Comparison of ENCODE assay signal across 23 cellular contexts in genomic region chr4:78014889-78015886, GRCh38. TPM values are rescaled to one million over a fixed set of nuclear protein-coding genes. Genes with fewer than 3 reads are reported as not detected.
A peak's percentile ranks its signal among the peaks of the same experiment; 100 is the strongest.
DNase-seq lines count a peak whose midpoint lies in the region; ATAC-seq and TF ChIP-seq lines count a peak whose summit lies in the region.
"Had no signal": no experiment of that assay in that cellular context is flagged by ENCODE, and none has a peak within 500 bp of the region (broad histone marks: within the 10 kb centered on the region; RNA-seq: fewer than 3 reads in every experiment).

No MANE protein-coding gene starts in this region.

- H3K4me3 ChIP-seq in hepatocyte (no peak overlapping the region), PC-9 (no peak overlapping the region)
- H3K4me3 ChIP-seq: BLaER1, colonic mucosa, vagina had no signal

- DNase-seq in DMS53 (lab: John Stamatoyannopoulos, UW) (peak; percentile 87), NCI-H1417 treated with DMSO at 0.1 percent for 48 hours (lab: John Stamatoyannopoulos, UW) (peak; percentile 6), NCI-H345 treated with DMSO at 0.1 percent for 48 hours (lab: John Stamatoyannopoulos, UW; ENCODE audit: unreplicated experiment) (peak; percentile 73), hepatocyte (ENCODE audit: low spot score) (no peak), PC-9 (no peak), iPS-NIHi7 (ENCODE audit: extremely low spot score) (no peak)
- DNase-seq: activated CD4-positive, alpha-beta T cell treated with anti-CD3 and anti-CD28 coated beads for 36 hours; activated naive CD8-positive, alpha-beta T cell treated with anti-CD3 and anti-CD28 coated beads, Interleukin-2, amount 50 U/mL, for 24 hours; brain microvascular endothelial cell; Calu3; colonic mucosa; endodermal cell; GOT3; KG1; naive B cell; NCI-H524 treated with DMSO at 0.1 percent for 48 hours; Right ventricle myocardium superior; stimulated activated CD4-positive, alpha-beta T cell treated with anti-CD3 and anti-CD28 coated beads, Interleukin-15, amount 100 ng/mL, for 24 hours; substantia nigra had no signal

- H3K9me3 ChIP-seq in hepatocyte (ENCODE audit: low read depth) (no peaks in the 10 kb centered on the region), PC-9 (ENCODE audit: insufficient read depth, low read depth) (no peaks in the 10 kb centered on the region)
- H3K9me3 ChIP-seq: colonic mucosa, vagina had no signal

- H3K27me3 ChIP-seq in hepatocyte = no peaks in the 10 kb centered on the region
- H3K27me3 ChIP-seq in PC-9 (ENCODE audit: insufficient read depth, low read depth) = no peaks in the 10 kb centered on the region
- H3K27me3 ChIP-seq: BLaER1, brain microvascular endothelial cell, colonic mucosa, vagina had no signal

- CTCF ChIA-PET in PC-9 (lab: Charles Lee) = no interaction called here

- H3K79me2 ChIP-seq in hepatocyte (no peaks in the 10 kb centered on the region), PC-9 (ENCODE audit: low read depth) (no peaks in the 10 kb centered on the region)

- BruUV-seq in PC-9 (replicated peaks; lab: Mats Ljungman, UMichigan) = no TSS peak

- H3K4me1 ChIP-seq in hepatocyte (ENCODE audit: insufficient read depth) = no peaks in the 10 kb centered on the region
- no peaks in the 10 kb centered on the region for H3K4me1 ChIP-seq in PC-9 (replicated peaks; ENCODE audit: insufficient read depth)
- H3K4me1 ChIP-seq: BLaER1, colonic mucosa, vagina had no signal

- no peak overlapping the region for H2AFZ ChIP-seq in hepatocyte
- no peak overlapping the region for H2AFZ ChIP-seq in PC-9

- POLR2A ChIA-PET in PC-9 (lab: Charles Lee; ENCODE audit: unreplicated experiment) = no interaction called here

- no peaks in the 10 kb centered on the region for H3K9me2 ChIP-seq in hepatocyte (replicated peaks; ENCODE audit: insufficient read depth)
- no peaks in the 10 kb centered on the region for H3K9me2 ChIP-seq in PC-9 (ENCODE audit: insufficient read depth)

- no peaks in the 10 kb centered on the region for H3F3A ChIP-seq in PC-9 (ENCODE audit: insufficient read depth, low read depth)

- ATAC-seq in GM21619 (IDR thresholded peaks at IDR 0.05; ENCODE audit: unreplicated experiment) (no peak), HG02678 (IDR thresholded peaks at IDR 0.05; ENCODE audit: unreplicated experiment) (no peak)
- ATAC-seq: activated CD4-positive, alpha-beta T cell treated with anti-CD3 and anti-CD28 coated beads for 36 hours; activated naive CD8-positive, alpha-beta T cell treated with anti-CD3 and anti-CD28 coated beads, Interleukin-2, amount 50 U/mL, for 24 hours had no signal

- H3K36me3 ChIP-seq in hepatocyte (replicated peaks; ENCODE audit: insufficient read depth, low read depth) = no peaks in the 10 kb centered on the region
- no peaks in the 10 kb centered on the region for H3K36me3 ChIP-seq in PC-9 (ENCODE audit: low read depth)
- H3K36me3 ChIP-seq: BLaER1, brain microvascular endothelial cell, colonic mucosa, vagina had no signal

- TF ChIP-seq CTCF in hepatocyte (IDR thresholded peaks at IDR 0.05; ENCODE audit: poor library complexity) = no peak
- TF ChIP-seq CTCF in PC-9 (conservative IDR thresholded peaks at IDR 0.05) = no peak

- WGBS in hepatocyte (ENCODE audit: low lambda C conversion rate, missing lambda C conversion rate) = 39% methylated on average over 10 of the region's 10 CpGs

- H3K4me2 ChIP-seq in hepatocyte (peak overlapping the region; percentile 49), PC-9 (no peak overlapping the region)
- H3K4me2 ChIP-seq: BLaER1 had no signal

- H3K27ac ChIP-seq in hepatocyte = no peak overlapping the region
- no peak overlapping the region for H3K27ac ChIP-seq in PC-9
- H3K27ac ChIP-seq: BLaER1, brain microvascular endothelial cell, colonic mucosa, vagina had no signal

- intact Hi-C loops in PC-9 (cut with micrococcal nuclease; ENCODE audit: unreplicated experiment) = no loop called here

- H4K20me1 ChIP-seq in hepatocyte (ENCODE audit: insufficient read depth, poor library complexity, severe bottlenecking) (no peaks in the 10 kb centered on the region), PC-9 (ENCODE audit: insufficient read depth) (no peaks in the 10 kb centered on the region)
- H4K20me1 ChIP-seq: BLaER1 had no signal

RNA-seq across cellular contexts. Expression of gene FRAS1, which starts 41.9 kb away (rescaled TPM):
- total RNA-seq in hepatocyte = 31.9 and 38.5 TPM in 2 replicates
- 9.3 and 12.0 TPM in 2 replicates for polyA plus RNA-seq in hepatocyte
- total RNA-seq in PC-9 (2021) = 13.1 and 17.3 TPM in 2 replicates

Comparison
In these comparisons a context has a peak if more than half of its experiments do, and no peak if none do; other contexts are left out.
1. DNase-seq: peak in DMS53 (single experiment), NCI-H1417 treated with DMSO at 0.1 percent for 48 hours (single experiment) and NCI-H345 treated with DMSO at 0.1 percent for 48 hours (single experiment); none in hepatocyte (single experiment), PC-9 (0 of 2) and iPS-NIHi7 (single experiment).